Comparison of ENCODE assay signal across 20 cellular contexts in the genomic region with DNA sequence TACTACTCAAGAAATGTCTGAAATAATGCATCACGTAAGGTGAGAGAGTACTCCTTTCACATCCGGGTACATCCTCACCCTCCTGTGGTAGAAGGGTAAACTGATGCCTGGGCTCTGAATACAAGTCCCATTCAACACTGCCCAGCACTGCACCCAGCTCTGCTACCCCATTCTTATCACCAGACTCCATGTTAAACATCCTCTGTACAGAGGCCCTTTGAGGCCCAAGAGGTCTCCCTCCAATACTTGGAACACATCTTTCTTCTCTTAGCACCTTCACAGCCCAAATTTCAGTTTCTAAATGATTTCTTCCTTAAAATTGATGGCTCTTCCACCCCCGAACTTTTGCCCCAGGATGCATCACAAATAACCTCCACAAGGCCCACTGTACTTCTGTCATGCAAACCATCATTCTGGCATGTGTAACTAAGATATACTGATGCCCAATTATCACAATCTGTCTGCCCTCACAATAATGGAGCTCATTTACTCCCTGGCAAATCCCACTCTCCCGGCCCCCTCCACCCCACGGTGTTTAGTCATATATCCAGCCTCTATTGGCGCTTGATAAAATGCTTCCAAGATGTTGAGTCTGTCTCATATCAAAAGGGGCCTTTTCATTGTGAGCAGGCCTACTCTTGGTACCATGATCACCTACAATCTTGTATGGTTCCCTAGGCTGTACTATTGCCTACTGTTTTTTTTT. TPM values are rescaled to one million over a fixed set of nuclear protein-coding genes. Genes with fewer than 3 reads are reported as not detected.
A peak's percentile ranks its signal among the peaks of the same experiment; 100 is the strongest.
DNase-seq lines count a peak whose midpoint lies in the region; ATAC-seq and TF ChIP-seq lines count a peak whose summit lies in the region.
"Had no signal": no experiment of that assay in that cellular context is flagged by ENCODE, and none has a peak within 500 bp of the region (broad histone marks: within the 10 kb centered on the region; RNA-seq: fewer than 3 reads in every experiment).

No MANE protein-coding gene starts in this region.

- no peak overlapping the region for H3K4me3 Mint-ChIP-seq in activated CD8-positive, alpha-beta memory T cell treated with anti-CD3 and anti-CD28 coated beads, Interleukin-2, amount 10 ng/mL, durations not matched to agents 7 days and 5 days
- H3K4me3 Mint-ChIP-seq in GM23338 (no peak overlapping the region), nephron progenitor cell (no peak overlapping the region)
- H3K4me3 Mint-ChIP-seq in activated naive CD8-positive, alpha-beta T cell treated with anti-CD3 and anti-CD28 coated beads for 36 hours = no peak overlapping the region

- peaks cover 69% of the 10 kb centered on the region for H3K36me3 Mint-ChIP-seq in activated CD8-positive, alpha-beta memory T cell treated with anti-CD3 and anti-CD28 coated beads, Interleukin-2, amount 10 ng/mL, durations not matched to agents 7 days and 5 days
- H3K36me3 Mint-ChIP-seq in GM23338 (ENCODE audit: low read depth) (peaks cover 75% of the 10 kb centered on the region), nephron progenitor cell (ENCODE audit: low read depth) (peaks cover 80% of the 10 kb centered on the region)
- peaks cover 58% of the 10 kb centered on the region for H3K36me3 Mint-ChIP-seq in activated naive CD8-positive, alpha-beta T cell treated with anti-CD3 and anti-CD28 coated beads for 36 hours

- no peaks in the 10 kb centered on the region for H3K4me1 ChIP-seq in GM23338 (ENCODE audit: insufficient read depth)
- H3K4me1 ChIP-seq: upper lobe of right lung had no signal

- peaks cover 33% of the 10 kb centered on the region for H3K36me3 ChIP-seq in GM23338 (ENCODE audit: insufficient read depth)

- ATAC-seq in activated CD8-positive, alpha-beta memory T cell treated with anti-CD3 and anti-CD28 coated beads, Interleukin-2, amount 10 ng/mL, durations not matched to agents 7 days and 5 days = no peak
- ATAC-seq in GM23338 (no peak), SK-N-SH treated with all-trans-retinoic acid at 6 μM for 48 hours (no peak)
- ATAC-seq: heart left ventricle, left lung, upper lobe of right lung had no signal

- peak overlapping the region; percentile 6 for H3K27ac Mint-ChIP-seq in activated CD8-positive, alpha-beta memory T cell treated with anti-CD3 and anti-CD28 coated beads, Interleukin-2, amount 10 ng/mL, durations not matched to agents 7 days and 5 days
- H3K27ac Mint-ChIP-seq in GM23338 (no peak overlapping the region), nephron progenitor cell (peak overlapping the region; percentile 43)
- peak overlapping the region; percentile 32 for H3K27ac Mint-ChIP-seq in activated naive CD8-positive, alpha-beta T cell treated with anti-CD3 and anti-CD28 coated beads for 36 hours

- peaks cover 55% of the 10 kb centered on the region for H3K79me2 ChIP-seq in GM23338 (replicated peaks; ENCODE audit: insufficient read depth)

- no peaks in the 10 kb centered on the region for H3K9me2 ChIP-seq in GM23338 (ENCODE audit: insufficient read depth)

- peaks cover 16% of the 10 kb centered on the region for H3K4me1 Mint-ChIP-seq in activated CD8-positive, alpha-beta memory T cell treated with anti-CD3 and anti-CD28 coated beads, Interleukin-2, amount 10 ng/mL, durations not matched to agents 7 days and 5 days
- no peaks in the 10 kb centered on the region for H3K4me1 Mint-ChIP-seq in GM23338
- peaks cover 26% of the 10 kb centered on the region for H3K4me1 Mint-ChIP-seq in activated naive CD8-positive, alpha-beta T cell treated with anti-CD3 and anti-CD28 coated beads for 36 hours
- H3K4me1 Mint-ChIP-seq in nephron progenitor cell = peaks cover 10% of the 10 kb centered on the region

- H3K9me3 Mint-ChIP-seq in activated CD8-positive, alpha-beta memory T cell treated with anti-CD3 and anti-CD28 coated beads, Interleukin-2, amount 10 ng/mL, durations not matched to agents 7 days and 5 days (ENCODE audit: low read depth) = no peaks in the 10 kb centered on the region
- H3K9me3 Mint-ChIP-seq in GM23338 (no peaks in the 10 kb centered on the region), nephron progenitor cell (no peaks in the 10 kb centered on the region)
- no peaks in the 10 kb centered on the region for H3K9me3 Mint-ChIP-seq in activated naive CD8-positive, alpha-beta T cell treated with anti-CD3 and anti-CD28 coated beads for 36 hours

- H2AFZ ChIP-seq in GM23338 = no peak overlapping the region

- DNase-seq in activated CD8-positive, alpha-beta memory T cell treated with anti-CD3 and anti-CD28 coated beads, Interleukin-2, amount 10 ng/mL, durations not matched to agents 7 days and 5 days = no peak
- DNase-seq in activated CD8-positive, alpha-beta memory T cell treated with anti-CD3 and anti-CD28 coated beads, Interleukin-2, amount 50 U/mL, for 4 hours = no peak
- DNase-seq in GM23338 (ENCODE audit: low spot score) (no peak), nephron progenitor cell (no peak), COLO668 (lab: John Stamatoyannopoulos, UW; ENCODE audit: unreplicated experiment) (no peak), cerebellum (ENCODE audit: low spot score) (no peak)
- no peak for DNase-seq in activated naive CD8-positive, alpha-beta T cell treated with anti-CD3 and anti-CD28 coated beads for 36 hours
- DNase-seq: activated CD8-positive, alpha-beta memory T cell treated with anti-CD3 and anti-CD28 coated beads for 24 hours; C1 segment of cervical spinal cord; DMS153; GF-D8; heart left ventricle; Kasumi-1; left lung; NCI-H526 treated with DMSO at 0.1 percent for 48 hours; occipital lobe; stimulated activated naive CD4-positive, alpha-beta T cell; upper lobe of right lung had no signal

- peaks cover 34% of the 10 kb centered on the region for H4K20me1 ChIP-seq in GM23338 (replicated peaks; ENCODE audit: insufficient read depth)

- TF ChIP-seq CTCF in GM23338 (conservative IDR thresholded peaks at IDR 0.05; ENCODE audit: low read depth in 2 of 2) = no peak
- no peak for TF ChIP-seq CTCF in nephron progenitor cell (IDR thresholded peaks at IDR 0.05)

- no peaks in the 10 kb centered on the region for H3K27me3 Mint-ChIP-seq in activated CD8-positive, alpha-beta memory T cell treated with anti-CD3 and anti-CD28 coated beads, Interleukin-2, amount 10 ng/mL, durations not matched to agents 7 days and 5 days
- peaks cover 2% of the 10 kb centered on the region for H3K27me3 Mint-ChIP-seq in GM23338 (ENCODE audit: insufficient read depth, low read depth, poor library complexity)
- H3K27me3 Mint-ChIP-seq in activated naive CD8-positive, alpha-beta T cell treated with anti-CD3 and anti-CD28 coated beads for 36 hours = no peaks in the 10 kb centered on the region
- H3K27me3 Mint-ChIP-seq in nephron progenitor cell (ENCODE audit: low read depth, poor library complexity) = peaks cover 5% of the 10 kb centered on the region

- CTCF ChIA-PET in activated CD8-positive, alpha-beta memory T cell treated with anti-CD3 and anti-CD28 coated beads, Interleukin-2, amount 10 ng/mL, durations not matched to agents 7 days and 5 days (lab: Charles Lee) = no interaction called here

- H3K27ac ChIP-seq in GM23338 (ENCODE audit: low read depth) = 0 out of 2 replicates have a peak overlapping the region, but pooled peaks have one; percentile 50
- H3K27ac ChIP-seq: heart left ventricle, left lung, upper lobe of right lung had no signal

- H3K4me3 ChIP-seq in GM23338 = no peak overlapping the region
- H3K4me3 ChIP-seq: heart left ventricle, left lung, upper lobe of right lung had no signal

- H3K27me3 ChIP-seq in GM23338 (ENCODE audit: insufficient read depth) = no peaks in the 10 kb centered on the region
- H3K27me3 ChIP-seq: heart left ventricle, left lung, upper lobe of right lung had no signal

- no peak overlapping the region for H3K4me2 ChIP-seq in GM23338

- H3F3A ChIP-seq in GM23338 (replicated peaks; ENCODE audit: low read depth) = peaks cover 9% of the 10 kb centered on the region

TF ChIP-seq in GM23338, 12 proteins besides CTCF, POLR2A, EP300 and RAD21 (continues in another document):
- TF ChIP-seq STAT1 (IDR thresholded peaks at IDR 0.05; ENCODE audit: unreplicated experiment) = no peak

RNA-seq across cellular contexts. Expression of a gene that starts 12.6 kb away (rescaled TPM):
- 100 to 1,000 TPM in 1 of 2 experiments, 10 to 100 TPM in 1; 76.9 to 112 TPM for total RNA-seq in activated CD8-positive, alpha-beta memory T cell treated with anti-CD3 and anti-CD28 coated beads, Interleukin-2, amount 10 ng/mL, durations not matched to agents 7 days and 5 days
- 228 and 247 TPM in 2 replicates for total RNA-seq in GM23338 (2014; rRNA removed; shearing (Covaris generic))
- 394 and 404 TPM in 2 replicates for polyA plus RNA-seq in GM23338 (2016; fragmentation: Nextera tagmentation; extraction: Ambion mirVana)
- total RNA-seq in activated naive CD8-positive, alpha-beta T cell treated with anti-CD3 and anti-CD28 coated beads for 36 hours = 100 to 1,000 TPM; 237 to 242 TPM
- total RNA-seq in cerebellum = 40.8 TPM

RNA-seq across cellular contexts. Expression of a gene that starts 30.9 kb away (rescaled TPM):
- 10 to 100 TPM; 79.9 to 84.5 TPM for total RNA-seq in activated CD8-positive, alpha-beta memory T cell treated with anti-CD3 and anti-CD28 coated beads, Interleukin-2, amount 10 ng/mL, durations not matched to agents 7 days and 5 days
- total RNA-seq in GM23338 (2014; rRNA removed; shearing (Covaris generic)) = 13.3 and 16.9 TPM in 2 replicates
- 20.3 and 27.8 TPM in 2 replicates for polyA plus RNA-seq in GM23338 (2016; fragmentation: Nextera tagmentation; extraction: Ambion mirVana)
- 10 to 100 TPM; 63.3 to 64.0 TPM for total RNA-seq in activated naive CD8-positive, alpha-beta T cell treated with anti-CD3 and anti-CD28 coated beads for 36 hours
- 39.7 TPM for total RNA-seq in cerebellum

RNA-seq across cellular contexts. Expression of a gene that starts 41.0 kb away (rescaled TPM):
- 100 to 1,000 TPM; 439 to 539 TPM for total RNA-seq in activated CD8-positive, alpha-beta memory T cell treated with anti-CD3 and anti-CD28 coated beads, Interleukin-2, amount 10 ng/mL, durations not matched to agents 7 days and 5 days
- total RNA-seq in GM23338 (2014; rRNA removed; shearing (Covaris generic)) = 373 and 421 TPM in 2 replicates
- 234 and 248 TPM in 2 replicates for polyA plus RNA-seq in GM23338 (2016; fragmentation: Nextera tagmentation; extraction: Ambion mirVana)
- 100 to 1,000 TPM; 414 to 420 TPM for total RNA-seq in activated naive CD8-positive, alpha-beta T cell treated with anti-CD3 and anti-CD28 coated beads for 36 hours
- total RNA-seq in cerebellum = 113 TPM

RNA-seq across cellular contexts. Expression of a gene that starts 41.5 kb away (rescaled TPM):
- total RNA-seq in activated CD8-positive, alpha-beta memory T cell treated with anti-CD3 and anti-CD28 coated beads, Interleukin-2, amount 10 ng/mL, durations not matched to agents 7 days and 5 days = 10 to 100 TPM; 27.7 to 28.0 TPM
- 5.0 and 9.7 TPM in 2 replicates for total RNA-seq in GM23338 (2014; rRNA removed; shearing (Covaris generic))
- polyA plus RNA-seq in GM23338 (2016; fragmentation: Nextera tagmentation; extraction: Ambion mirVana) = 3.9 and 4.0 TPM in 2 replicates
- 10 to 100 TPM; 10.2 to 10.5 TPM for total RNA-seq in activated naive CD8-positive, alpha-beta T cell treated with anti-CD3 and anti-CD28 coated beads for 36 hours
- total RNA-seq in cerebellum = 11.3 TPM

RNA-seq across cellular contexts. Expression of a gene that starts 51.5 kb away (rescaled TPM):
- 1 to 10 TPM; 3.2 to 6.9 TPM for total RNA-seq in activated CD8-positive, alpha-beta memory T cell treated with anti-CD3 and anti-CD28 coated beads, Interleukin-2, amount 10 ng/mL, durations not matched to agents 7 days and 5 days
- total RNA-seq in GM23338 (2014; rRNA removed; shearing (Covaris generic)) = 32.8 and 39.9 TPM in 2 replicates
- 34.1 and 35.6 TPM in 2 replicates for polyA plus RNA-seq in GM23338 (2016; fragmentation: Nextera tagmentation; extraction: Ambion mirVana)
- total RNA-seq in activated naive CD8-positive, alpha-beta T cell treated with anti-CD3 and anti-CD28 coated beads for 36 hours = 1 to 10 TPM in 1 of 2 experiments, under 1 TPM in 1; 0.42 to 2.0 TPM
- 3.9 TPM for total RNA-seq in cerebellum
- total RNA-seq: H4 had no signal
